16 cellular contexts compared by ENCODE assay signal in genomic region chr2:189217546-189217945, GRCh38. TPM values are rescaled to one million over a fixed set of nuclear protein-coding genes. Genes with fewer than 3 reads are reported as not detected.
A peak's percentile ranks its signal among the peaks of the same experiment; 100 is the strongest.
DNase-seq lines count a peak whose midpoint lies in the region; ATAC-seq and TF ChIP-seq lines count a peak whose summit lies in the region.
"Had no signal": no experiment of that assay in that cellular context is flagged by ENCODE, and none has a peak within 500 bp of the region (broad histone marks: within the 10 kb centered on the region; RNA-seq: fewer than 3 reads in every experiment).

No MANE protein-coding gene starts in this region.

- no peak overlapping the region for H3K4me3 Mint-ChIP-seq in effector memory CD8-positive, alpha-beta T cell
- H3K4me3 Mint-ChIP-seq: IgD-negative memory B cell had no signal

- no peaks in the 10 kb centered on the region for H3K4me1 Mint-ChIP-seq in effector memory CD8-positive, alpha-beta T cell (ENCODE audit: low read depth in 2 of 2)
- H3K4me1 Mint-ChIP-seq: IgD-negative memory B cell had no signal

- no peaks in the 10 kb centered on the region for H3K9me3 Mint-ChIP-seq in effector memory CD8-positive, alpha-beta T cell
- H3K9me3 Mint-ChIP-seq: IgD-negative memory B cell had no signal

- H3K4me3 ChIP-seq in AG10803 (ENCODE audit: low read length): no peak overlapping the region
- H3K4me3 ChIP-seq in fibroblast of mammary gland (ENCODE audit: control insufficient read depth, low read depth, low read length): no peak overlapping the region
- H3K4me3 ChIP-seq in mesodermal cell (ENCODE audit: extremely low read depth, insufficient read depth, low read length, poor library complexity, severe bottlenecking): no peak overlapping the region
- H3K4me3 ChIP-seq: BLaER1 treated with 17β-estradiol and CSF1 and Interleukin-3, amounts not matched to agents 10 nM and 100 nM; heart right ventricle; PC-9; transverse colon had no signal

- H3K9me3 ChIP-seq in mesodermal cell (ENCODE audit: control insufficient read depth, low read length): no peaks in the 10 kb centered on the region
- H3K9me3 ChIP-seq: BLaER1 treated with 17β-estradiol and CSF1 and Interleukin-3, amounts not matched to agents 10 nM and 100 nM; heart right ventricle; transverse colon had no signal

- H3K27me3 Mint-ChIP-seq in effector memory CD8-positive, alpha-beta T cell: no peaks in the 10 kb centered on the region
- H3K27me3 Mint-ChIP-seq: IgD-negative memory B cell had no signal

- TF ChIP-seq CTCF in AG10803 (conservative IDR thresholded peaks at IDR 0.05; ENCODE audit: low read length): no peak
- no peak for TF ChIP-seq CTCF in fibroblast of mammary gland (conservative IDR thresholded peaks at IDR 0.05; ENCODE audit: control insufficient read depth, insufficient read depth, low read depth, low read length)

- WGBS in mesodermal cell (ENCODE audit: insufficient coverage in 2 of 2), 2 experiments: 5 to 7% methylated on average over 3 to 4 of the region's 6 CpGs

- peak overlapping the region; percentile 90 for H3K27ac ChIP-seq in mesodermal cell (ENCODE audit: low read depth, low read length, severe bottlenecking)
- H3K27ac ChIP-seq: BLaER1 treated with 17β-estradiol and CSF1 and Interleukin-3, amounts not matched to agents 10 nM and 100 nM; PC-9; transverse colon had no signal

- DNase-seq in AG10803 (ENCODE audit: low read depth): peak; percentile 11
- DNase-seq in NCI-H460 (ENCODE audit: extremely low read depth, low read depth): peak; percentile 83
- peak; percentile 20 for DNase-seq in fibroblast of mammary gland (ENCODE audit: low read depth)
- DNase-seq in SW 1271 (lab: John Stamatoyannopoulos, UW): no peak
- no peak for DNase-seq in effector memory CD8-positive, alpha-beta T cell
- DNase-seq in NCI-H2081 (lab: John Stamatoyannopoulos, UW): no peak
- DNase-seq: effector memory CD4-positive, alpha-beta T cell; heart right ventricle; NCI-H2029 treated with DMSO at 0.1 percent for 48 hours; PC-9; small intestine; transverse colon had no signal

- H3K36me3 ChIP-seq in mesodermal cell (ENCODE audit: control insufficient read depth, insufficient read depth, low read length): no peaks in the 10 kb centered on the region
- H3K36me3 ChIP-seq: BLaER1 treated with 17β-estradiol and CSF1 and Interleukin-3, amounts not matched to agents 10 nM and 100 nM; heart right ventricle; transverse colon had no signal

- peaks cover 11% of the 10 kb centered on the region for H3K4me1 ChIP-seq in mesodermal cell (ENCODE audit: control insufficient read depth, insufficient read depth, low read length, poor library complexity, severe bottlenecking)
- H3K4me1 ChIP-seq: BLaER1 treated with 17β-estradiol and CSF1 and Interleukin-3, amounts not matched to agents 10 nM and 100 nM had no signal

- no peaks in the 10 kb centered on the region for H3K36me3 Mint-ChIP-seq in effector memory CD8-positive, alpha-beta T cell (ENCODE audit: insufficient read depth)

- ATAC-seq in HG03460 (IDR thresholded peaks at IDR 0.05; ENCODE audit: unreplicated experiment): no peak
- ATAC-seq in effector memory CD8-positive, alpha-beta T cell (replicated peaks): no peak

- no peak overlapping the region for H3K27ac Mint-ChIP-seq in effector memory CD8-positive, alpha-beta T cell
- H3K27ac Mint-ChIP-seq: IgD-negative memory B cell had no signal

RNA-seq across cellular contexts. Expression of gene COL5A2, which starts 38.0 kb away (rescaled TPM):
- 1,068 and 1,098 TPM in 2 replicates for total RNA-seq in NCI-H460 (2014; rRNA removed; shearing (Covaris generic))
- 1,708 and 2,280 TPM in 2 replicates for polyA plus RNA-seq in NCI-H460 (2014; cell fraction: nucleus; rRNA removed)
- 240 TPM for polyA plus RNA-seq in mesodermal cell (2013, experiment 1 of 2)
- polyA plus RNA-seq in mesodermal cell (2013, experiment 2 of 2): 213 TPM
- polyA plus RNA-seq: IgD-negative memory B cell had no signal

Comparison
In these comparisons a context has a peak if more than half of its experiments do, and no peak if none do; other contexts are left out.
1. DNase-seq: peak in AG10803 (single experiment), NCI-H460 (single experiment) and fibroblast of mammary gland (single experiment); none in SW 1271 (0 of 2), effector memory CD8-positive, alpha-beta T cell (0 of 3) and NCI-H2081 (0 of 2).